ENCODE assay signal across 23 cellular contexts in the genomic region with DNA sequence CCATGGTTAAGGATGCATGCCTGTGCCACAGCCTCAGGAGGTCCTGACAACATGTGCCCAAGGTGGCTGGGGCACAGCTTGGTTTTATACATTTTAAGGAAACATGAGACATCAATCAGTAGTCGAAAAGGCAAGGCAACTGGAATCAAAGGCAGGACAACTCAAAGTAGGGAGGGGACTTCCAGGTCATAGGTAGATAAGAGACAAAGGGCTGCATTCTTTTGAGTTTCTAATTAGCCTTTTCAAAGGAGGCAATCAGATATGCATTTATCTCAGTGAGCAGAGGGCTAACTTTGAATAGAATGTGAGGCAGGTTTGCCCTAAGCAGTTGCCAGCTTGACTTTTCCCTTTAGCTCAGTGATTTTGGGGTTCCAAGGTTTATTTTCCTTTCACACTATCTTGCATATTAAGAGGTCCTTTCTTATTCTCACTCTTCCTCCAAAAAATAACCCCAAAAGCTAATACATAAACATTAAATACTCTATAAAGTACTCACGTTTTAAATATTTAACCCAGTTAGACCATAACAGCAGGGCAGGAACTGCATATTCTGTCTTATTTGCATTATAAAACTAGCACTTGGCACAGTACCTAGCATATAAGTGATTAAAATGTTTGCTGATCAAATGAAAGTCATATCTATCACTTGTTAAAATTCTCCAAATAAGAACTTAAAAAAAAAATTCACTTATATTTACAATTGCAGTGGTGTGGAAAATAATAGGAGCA. TPM values are rescaled to one million over a fixed set of nuclear protein-coding genes. Genes with fewer than 3 reads are reported as not detected.
DNase-seq lines count a peak whose midpoint lies in the region; ATAC-seq, FAIRE-seq and TF ChIP-seq lines count a peak whose summit lies in the region.
"Had no signal": no experiment of that assay in that cellular context is flagged by ENCODE, and none has a peak within 500 bp of the region (broad histone marks: within the 10 kb centered on the region; RNA-seq: fewer than 3 reads in every experiment).

No MANE protein-coding gene starts in this region.

- TF ChIP-seq CTCF in GM23338 (conservative IDR thresholded peaks at IDR 0.05; ENCODE audit: low read depth in 2 of 2) (no peak), hepatocyte (IDR thresholded peaks at IDR 0.05; ENCODE audit: poor library complexity) (no peak), progenitor cell of endocrine pancreas (IDR thresholded peaks at IDR 0.05; ENCODE audit: unreplicated experiment) (no peak)

- H3K4me2 ChIP-seq in GM23338, result peak overlapping the region; percentile 36
- peak overlapping the region; percentile 64 for H3K4me2 ChIP-seq in hepatocyte
- H3K4me2 ChIP-seq: SK-N-SH had no signal

- peaks cover 42% of the 10 kb centered on the region for H3K36me3 Mint-ChIP-seq in GM23338 (ENCODE audit: low read depth)
- H3K36me3 Mint-ChIP-seq in progenitor cell of endocrine pancreas (ENCODE audit: insufficient read depth), result peaks cover 5% of the 10 kb centered on the region
- H3K36me3 Mint-ChIP-seq: brain had no signal

- 30% methylated on average over 2 of the region's 2 CpGs for WGBS in hepatocyte (ENCODE audit: low lambda C conversion rate, missing lambda C conversion rate)

- no peak overlapping the region for H2AFZ ChIP-seq in GM23338
- H2AFZ ChIP-seq in hepatocyte, result no peak overlapping the region

- H3K27me3 Mint-ChIP-seq in GM23338 (ENCODE audit: insufficient read depth, low read depth, poor library complexity) (peaks cover 9% of the 10 kb centered on the region), progenitor cell of endocrine pancreas (no peaks in the 10 kb centered on the region)
- H3K27me3 Mint-ChIP-seq: activated CD4-positive, alpha-beta T cell treated with anti-CD3 and anti-CD28 coated beads, Interleukin-2, amount 10 ng/mL, durations not matched to agents 24 days and 14 days; brain had no signal

- H3K27ac Mint-ChIP-seq in GM23338, result peak overlapping the region; percentile 92
- peak overlapping the region; percentile 76 for H3K27ac Mint-ChIP-seq in progenitor cell of endocrine pancreas
- H3K27ac Mint-ChIP-seq: activated CD4-positive, alpha-beta T cell treated with anti-CD3 and anti-CD28 coated beads, Interleukin-2, amount 10 ng/mL, durations not matched to agents 24 days and 14 days had no signal

- no peaks in the 10 kb centered on the region for H3F3A ChIP-seq in GM23338 (replicated peaks; ENCODE audit: low read depth)

- H3K4me1 Mint-ChIP-seq in GM23338 (peaks cover 30% of the 10 kb centered on the region), progenitor cell of endocrine pancreas (ENCODE audit: low read depth) (peaks cover 26% of the 10 kb centered on the region)
- H3K4me1 Mint-ChIP-seq: activated CD4-positive, alpha-beta T cell treated with anti-CD3 and anti-CD28 coated beads, Interleukin-2, amount 10 ng/mL, durations not matched to agents 24 days and 14 days; brain had no signal

- H4K20me1 ChIP-seq in GM23338 (replicated peaks; ENCODE audit: insufficient read depth) (no peaks in the 10 kb centered on the region), hepatocyte (ENCODE audit: insufficient read depth, poor library complexity, severe bottlenecking) (no peaks in the 10 kb centered on the region)

- H3K9me3 Mint-ChIP-seq in GM23338 (peaks cover 47% of the 10 kb centered on the region), progenitor cell of endocrine pancreas (ENCODE audit: low read depth) (peaks cover 14% of the 10 kb centered on the region)

- H3K27me3 ChIP-seq in GM23338 (ENCODE audit: insufficient read depth), result no peaks in the 10 kb centered on the region
- no peaks in the 10 kb centered on the region for H3K27me3 ChIP-seq in hepatocyte
- H3K27me3 ChIP-seq: spleen, tibial nerve had no signal

- H3K36me3 ChIP-seq in GM23338 (ENCODE audit: insufficient read depth), result peaks cover 27% of the 10 kb centered on the region
- no peaks in the 10 kb centered on the region for H3K36me3 ChIP-seq in hepatocyte (replicated peaks; ENCODE audit: insufficient read depth, low read depth)
- H3K36me3 ChIP-seq: spleen, tibial nerve had no signal

- peak overlapping the region; percentile 64 for H3K27ac ChIP-seq in GM23338 (ENCODE audit: low read depth)
- H3K27ac ChIP-seq in hepatocyte, result peak overlapping the region; percentile 88
- H3K27ac ChIP-seq: epithelial cell of prostate, spleen, tibial nerve had no signal

- H3K4me1 ChIP-seq in GM23338 (ENCODE audit: insufficient read depth) (peaks cover 30% of the 10 kb centered on the region), hepatocyte (ENCODE audit: insufficient read depth) (peaks cover 14% of the 10 kb centered on the region)
- H3K4me1 ChIP-seq: spleen, tibial nerve had no signal

- FAIRE-seq in RCC 7860 (lab: Jason Lieb, UNC), result no peak
- FAIRE-seq: D721Med, GM12878 had no signal

- H3K9me2 ChIP-seq in GM23338 (ENCODE audit: insufficient read depth) (no peaks in the 10 kb centered on the region), hepatocyte (replicated peaks; ENCODE audit: insufficient read depth) (no peaks in the 10 kb centered on the region)
- H3K9me2 ChIP-seq: SK-N-SH had no signal

- peaks cover 19% of the 10 kb centered on the region for H3K9me3 ChIP-seq in hepatocyte (ENCODE audit: low read depth)

- DNase-seq in GM23338 (ENCODE audit: low spot score), result peak; percentile 85
- DNase-seq in LoVo (ENCODE audit: low spot score), result peak; percentile 31
- DNase-seq in hepatocyte (ENCODE audit: low spot score), result no peak
- no peak for DNase-seq in progenitor cell of endocrine pancreas (ENCODE audit: low spot score, unreplicated experiment)
- no peak for DNase-seq in NCI-H2029 (lab: John Stamatoyannopoulos, UW)
- no peak for DNase-seq in RCC 7860 (ENCODE audit: low spot score)
- DNase-seq: activated CD4-positive, alpha-beta T cell treated with anti-CD3 and anti-CD28 coated beads, Interleukin-2, amount 10 ng/mL, durations not matched to agents 24 days and 14 days; activated naive CD4-positive, alpha-beta T cell; activated T-cell treated with anti-CD3 and anti-CD28 coated beads, Interleukin-2, amount 50 U/mL, for 4 hours; NCI-H1048; NCI-H187; NCI-H524; SK-N-SH; spleen had no signal

- ATAC-seq in GM23338 (peak; percentile 83), SK-N-SH treated with all-trans-retinoic acid at 6 μM for 48 hours (no peak)
- ATAC-seq: activated T-cell treated with anti-CD3 and anti-CD28 coated beads, Interleukin-2, amount 50 U/mL, for 4 hours; GM12878; right cardiac atrium had no signal

- H3K79me2 ChIP-seq in GM23338 (replicated peaks; ENCODE audit: insufficient read depth), result no peaks in the 10 kb centered on the region
- H3K79me2 ChIP-seq in hepatocyte, result no peaks in the 10 kb centered on the region

- H3K4me3 Mint-ChIP-seq in GM23338 (peak overlapping the region; percentile 54), progenitor cell of endocrine pancreas (ENCODE audit: low read depth) (no peak overlapping the region)
- H3K4me3 Mint-ChIP-seq: activated CD4-positive, alpha-beta T cell treated with anti-CD3 and anti-CD28 coated beads, Interleukin-2, amount 10 ng/mL, durations not matched to agents 24 days and 14 days; activated T-cell treated with anti-CD3 and anti-CD28 coated beads, Interleukin-2, amount 50 U/mL, for 4 hours; brain had no signal

- H3K4me3 ChIP-seq in GM23338, result no peak overlapping the region
- H3K4me3 ChIP-seq in hepatocyte, result no peak overlapping the region
- H3K4me3 ChIP-seq: GM12878, lung, spleen, tibial nerve had no signal

TF ChIP-seq in SK-N-SH treated with all-trans-retinoic acid at 6 μM for 48 hours, 23 proteins besides CTCF, POLR2A, EP300 and RAD21 (continues in another document):
- TF ChIP-seq, protein P1, sequence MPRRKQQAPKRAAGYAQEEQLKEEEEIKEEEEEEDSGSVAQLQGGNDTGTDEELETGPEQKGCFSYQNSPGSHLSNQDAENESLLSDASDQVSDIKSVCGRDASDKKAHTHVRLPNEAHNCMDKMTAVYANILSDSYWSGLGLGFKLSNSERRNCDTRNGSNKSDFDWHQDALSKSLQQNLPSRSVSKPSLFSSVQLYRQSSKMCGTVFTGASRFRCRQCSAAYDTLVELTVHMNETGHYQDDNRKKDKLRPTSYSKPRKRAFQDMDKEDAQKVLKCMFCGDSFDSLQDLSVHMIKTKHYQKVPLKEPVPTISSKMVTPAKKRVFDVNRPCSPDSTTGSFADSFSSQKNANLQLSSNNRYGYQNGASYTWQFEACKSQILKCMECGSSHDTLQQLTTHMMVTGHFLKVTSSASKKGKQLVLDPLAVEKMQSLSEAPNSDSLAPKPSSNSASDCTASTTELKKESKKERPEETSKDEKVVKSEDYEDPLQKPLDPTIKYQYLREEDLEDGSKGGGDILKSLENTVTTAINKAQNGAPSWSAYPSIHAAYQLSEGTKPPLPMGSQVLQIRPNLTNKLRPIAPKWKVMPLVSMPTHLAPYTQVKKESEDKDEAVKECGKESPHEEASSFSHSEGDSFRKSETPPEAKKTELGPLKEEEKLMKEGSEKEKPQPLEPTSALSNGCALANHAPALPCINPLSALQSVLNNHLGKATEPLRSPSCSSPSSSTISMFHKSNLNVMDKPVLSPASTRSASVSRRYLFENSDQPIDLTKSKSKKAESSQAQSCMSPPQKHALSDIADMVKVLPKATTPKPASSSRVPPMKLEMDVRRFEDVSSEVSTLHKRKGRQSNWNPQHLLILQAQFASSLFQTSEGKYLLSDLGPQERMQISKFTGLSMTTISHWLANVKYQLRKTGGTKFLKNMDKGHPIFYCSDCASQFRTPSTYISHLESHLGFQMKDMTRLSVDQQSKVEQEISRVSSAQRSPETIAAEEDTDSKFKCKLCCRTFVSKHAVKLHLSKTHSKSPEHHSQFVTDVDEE (CRISPR knock-in tag; IDR thresholded peaks at IDR 0.05), result no peak
- TF ChIP-seq, protein P2, sequence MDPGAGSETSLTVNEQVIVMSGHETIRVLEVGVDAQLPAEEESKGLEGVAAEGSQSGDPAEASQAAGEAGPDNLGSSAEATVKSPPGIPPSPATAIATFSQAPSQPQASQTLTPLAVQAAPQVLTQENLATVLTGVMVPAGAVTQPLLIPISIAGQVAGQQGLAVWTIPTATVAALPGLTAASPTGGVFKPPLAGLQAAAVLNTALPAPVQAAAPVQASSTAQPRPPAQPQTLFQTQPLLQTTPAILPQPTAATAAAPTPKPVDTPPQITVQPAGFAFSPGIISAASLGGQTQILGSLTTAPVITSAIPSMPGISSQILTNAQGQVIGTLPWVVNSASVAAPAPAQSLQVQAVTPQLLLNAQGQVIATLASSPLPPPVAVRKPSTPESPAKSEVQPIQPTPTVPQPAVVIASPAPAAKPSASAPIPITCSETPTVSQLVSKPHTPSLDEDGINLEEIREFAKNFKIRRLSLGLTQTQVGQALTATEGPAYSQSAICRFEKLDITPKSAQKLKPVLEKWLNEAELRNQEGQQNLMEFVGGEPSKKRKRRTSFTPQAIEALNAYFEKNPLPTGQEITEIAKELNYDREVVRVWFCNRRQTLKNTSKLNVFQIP (CRISPR knock-in tag; IDR thresholded peaks at IDR 0.05; ENCODE audit: borderline replicate concordance, low read depth), result no peak
- TF ChIP-seq ZNF8 (CRISPR knock-in tag; IDR thresholded peaks at IDR 0.05) (no peak), ZC3H10 (CRISPR knock-in tag; IDR thresholded peaks at IDR 0.05) (no peak), PPARA (CRISPR knock-in tag; IDR thresholded peaks at IDR 0.05; ENCODE audit: borderline replicate concordance) (no peak), ZFP30 (CRISPR knock-in tag; IDR thresholded peaks at IDR 0.05) (no peak)

RNA-seq across cellular contexts. Expression of gene UGT8, which starts 36.3 kb away (rescaled TPM):
- total RNA-seq in GM23338 (2014; rRNA removed; shearing (Covaris generic)), result 39.0 and 47.1 TPM in 2 replicates
- polyA plus RNA-seq in GM23338 (2016; fragmentation: Nextera tagmentation; extraction: Ambion mirVana) (12.3 and 14.9 TPM in 2 replicates), hepatocyte (17.0 and 18.0 TPM in 2 replicates)
- total RNA-seq in hepatocyte (39.3 and 47.2 TPM in 2 replicates), progenitor cell of endocrine pancreas (4.5 and 7.5 TPM in 2 replicates)
- total RNA-seq: activated CD4-positive, alpha-beta T cell treated with anti-CD3 and anti-CD28 coated beads, Interleukin-2, amount 10 ng/mL, durations not matched to agents 24 days and 14 days; chondrocyte had no signal
- polyA plus RNA-seq: SK-N-SH had no signal

Comparison
In these comparisons a context has a peak if more than half of its experiments do, and no peak if none do; other contexts are left out.
1. DNase-seq: peak in GM23338 (single experiment) and LoVo (single experiment); none in hepatocyte (single experiment), progenitor cell of endocrine pancreas (single experiment), NCI-H2029 (single experiment) and RCC 7860 (single experiment).